8 cellular contexts compared by ENCODE assay signal in genomic region chr20:25852968-25853717, GRCh38.
DNase-seq lines count a peak whose midpoint lies in the region; ATAC-seq and TF ChIP-seq lines count a peak whose summit lies in the region.
"Not testable (repeated sequence)": the region's sequence is repeated elsewhere in the genome, so short reads cannot be mapped to it uniquely, and the experiment has no call there.

No MANE protein-coding gene starts in this region.

- H3K4me1 ChIP-seq in HEK293 (ENCODE audit: control insufficient read depth, insufficient read depth, low read length) = not testable (repeated sequence)
- H3K4me1 ChIP-seq in heart right ventricle = peaks cover 0 to 24% (median 3%) of the 10 kb centered on the region in 9 donors
- peaks cover 3 to 22% (median 11%) of the 10 kb centered on the region in 5 donors for H3K4me1 ChIP-seq in subcutaneous abdominal adipose tissue (ENCODE audit: control insufficient read depth in 5 of 5, insufficient read depth in 5 of 5, low read length in 5 of 5)

- peak in 2 of 8 donors; percentile 2 to 15 for ATAC-seq in heart right ventricle
- ATAC-seq in natural killer cell = peak in 2 of 3 donors; percentile 22 to 28

- peak overlapping the region; percentile 39; the same call in 1 of the 2 replicates for H3K4me3 ChIP-seq in HEK293 (ENCODE audit: low read depth, low read length)
- H3K4me3 ChIP-seq in cardiac fibroblast (replicated peaks in 1 of 2; ENCODE audit: low read depth in 2 of 2, low read length in 2 of 2) = peak overlapping the region; percentile 52 to 54
- H3K4me3 ChIP-seq in heart right ventricle = peak overlapping the region; percentile 42 to 80 (median 63)
- peak overlapping the region; percentile 67 to 85 (median 77) for H3K4me3 ChIP-seq in subcutaneous abdominal adipose tissue (ENCODE audit: low read depth in 1 of 5, low read length in 5 of 5)

- peak in 2 of 3 experiments; percentile 66 to 80 for DNase-seq in NCI-H1417 (lab: John Stamatoyannopoulos, UW)
- peak; percentile 20 for DNase-seq in activated CD4-positive, alpha-beta memory T cell treated with anti-CD3 and anti-CD28 coated beads for 36 hours
- DNase-seq in cardiac fibroblast (ENCODE audit: low read depth in 2 of 2); heart right ventricle; natural killer cell: not testable (repeated sequence)

- intact Hi-C loops in activated CD4-positive, alpha-beta memory T cell treated with anti-CD3 and anti-CD28 coated beads for 36 hours (cut with micrococcal nuclease); heart right ventricle (cut with DNase I); natural killer cell (cut with micrococcal nuclease): not testable (repeated sequence)

- H3K9me3 Mint-ChIP-seq in activated CD4-positive, alpha-beta memory T cell treated with anti-CD3 and anti-CD28 coated beads for 36 hours; natural killer cell: not testable (repeated sequence)

- peaks cover 40% of the 10 kb centered on the region for H3K27me3 Mint-ChIP-seq in activated CD4-positive, alpha-beta memory T cell treated with anti-CD3 and anti-CD28 coated beads for 36 hours
- H3K27me3 Mint-ChIP-seq in natural killer cell (ENCODE audit: low read depth in 2 of 2) = peaks cover 14 to 16% of the 10 kb centered on the region in 2 donors

- peak overlapping the region in 4 of 5 donors; percentile 38 to 89 (median 75) for H3K9ac ChIP-seq in subcutaneous abdominal adipose tissue (ENCODE audit: low read length in 5 of 5)

- H3K9me3 ChIP-seq in HEK293 (ENCODE audit: control insufficient read depth, insufficient read depth, low read depth, low read length); heart right ventricle; subcutaneous abdominal adipose tissue (ENCODE audit: control insufficient read depth in 5 of 5, low read length in 5 of 5): not testable (repeated sequence)

- CTCF ChIA-PET in HEK293 (lab: Yijun Ruan, JAX); activated CD4-positive, alpha-beta memory T cell treated with anti-CD3 and anti-CD28 coated beads for 36 hours (lab: Charles Lee): not testable (repeated sequence)

- H3K36me3 ChIP-seq in HEK293 (ENCODE audit: control insufficient read depth in 2 of 2, insufficient read depth in 1 of 2, low read length in 2 of 2); heart right ventricle; subcutaneous abdominal adipose tissue (ENCODE audit: control insufficient read depth in 5 of 5, insufficient read depth in 5 of 5, low read length in 5 of 5): not testable (repeated sequence)

- WGBS in heart right ventricle, 2 donors = 53 to 59% methylated on average over 31 of the region's 31 CpGs

- not testable (repeated sequence) for H3K27me3 ChIP-seq in heart right ventricle
- peaks cover 0 to 12% (median 0%) of the 10 kb centered on the region in 5 donors for H3K27me3 ChIP-seq in subcutaneous abdominal adipose tissue (ENCODE audit: control insufficient read depth in 5 of 5, insufficient read depth in 4 of 5, low read length in 5 of 5)

- H3K27ac Mint-ChIP-seq in activated CD4-positive, alpha-beta memory T cell treated with anti-CD3 and anti-CD28 coated beads for 36 hours = not testable (repeated sequence)
- peak overlapping the region; percentile 79 to 84 for H3K27ac Mint-ChIP-seq in natural killer cell

- not testable (repeated sequence) for H3K36me3 Mint-ChIP-seq in activated CD4-positive, alpha-beta memory T cell treated with anti-CD3 and anti-CD28 coated beads for 36 hours; natural killer cell

- H3K27ac ChIP-seq in C4-2B (peak overlapping the region; percentile 63), heart right ventricle (peak overlapping the region in 8 of 10 donors; percentile 39 to 77 (median 70)), subcutaneous abdominal adipose tissue (ENCODE audit: low read depth, low read length) (peak overlapping the region; percentile 46)
- not testable (repeated sequence) for H3K27ac ChIP-seq in HEK293 (ENCODE audit: extremely low read depth, low read depth, low read length)

- H3K4me1 Mint-ChIP-seq in activated CD4-positive, alpha-beta memory T cell treated with anti-CD3 and anti-CD28 coated beads for 36 hours (ENCODE audit: low read depth) = peaks cover 14% of the 10 kb centered on the region
- peaks cover 27 to 28% of the 10 kb centered on the region in 2 donors for H3K4me1 Mint-ChIP-seq in natural killer cell

- POLR2A ChIA-PET in HEK293 (lab: Yijun Ruan, JAX); activated CD4-positive, alpha-beta memory T cell treated with anti-CD3 and anti-CD28 coated beads for 36 hours (lab: Charles Lee): not testable (repeated sequence)

- not testable (repeated sequence) for TF ChIP-seq CTCF in C4-2B (conservative IDR thresholded peaks at IDR 0.05); HEK293 (tag by site-specific recombination; IDR thresholded peaks at IDR 0.05); cardiac fibroblast (IDR thresholded peaks at IDR 0.05; ENCODE audit: low read depth, low read length); heart right ventricle (IDR thresholded peaks at IDR 0.05); natural killer cell (IDR thresholded peaks at IDR 0.05)

- peak overlapping the region; percentile 82 for H3K4me3 Mint-ChIP-seq in activated CD4-positive, alpha-beta memory T cell treated with anti-CD3 and anti-CD28 coated beads for 36 hours
- H3K4me3 Mint-ChIP-seq in natural killer cell = peak overlapping the region; percentile 91
